ENCODE assay signal across 2 cellular contexts in genomic region chr12:118328486-118329340, GRCh38.
TF ChIP-seq lines count a peak whose summit lies in the region.

No MANE protein-coding gene starts in this region.

TF ChIP-seq in IMR-90, 13 proteins besides CTCF, POLR2A, EP300 and RAD21:
- TF ChIP-seq BHLHE40 (IDR thresholded peaks at IDR 0.05; ENCODE audit: low read depth, low read length): no peak
- TF ChIP-seq RFX5 (IDR thresholded peaks at IDR 0.05; ENCODE audit: low read depth, low read length): no peak
- TF ChIP-seq USF2 (IDR thresholded peaks at IDR 0.05; ENCODE audit: low read depth, low read length): no peak
- no peak for TF ChIP-seq ELK1 (IDR thresholded peaks at IDR 0.05; ENCODE audit: borderline replicate concordance, low read depth, low read length)
- TF ChIP-seq NFE2L2 (IDR thresholded peaks at IDR 0.05; ENCODE audit: low read depth, low read length): no peak
- no peak for TF ChIP-seq RCOR1 (IDR thresholded peaks at IDR 0.05; ENCODE audit: insufficient replicate concordance, low read length)
- no peak for TF ChIP-seq MXI1 (IDR thresholded peaks at IDR 0.05; ENCODE audit: borderline replicate concordance, low read depth, low read length)
- no peak for TF ChIP-seq SMC3 (IDR thresholded peaks at IDR 0.05; ENCODE audit: low read depth, low read length)
- TF ChIP-seq MAZ (IDR thresholded peaks at IDR 0.05; ENCODE audit: borderline replicate concordance, low read depth, low read length): no peak

TF ChIP-seq in WTC11, 78 proteins besides CTCF, POLR2A, EP300 and RAD21:
- TF ChIP-seq ZNF317 (CRISPR knock-in tag; IDR thresholded peaks at IDR 0.05; ENCODE audit: borderline replicate concordance, low read depth) (no peak), OVOL2 (CRISPR knock-in tag; IDR thresholded peaks at IDR 0.05; ENCODE audit: borderline replicate concordance) (no peak), ATF6 (CRISPR knock-in tag; IDR thresholded peaks at IDR 0.05) (no peak)
